ENCODE assay signal across 17 cellular contexts in the genomic region with DNA sequence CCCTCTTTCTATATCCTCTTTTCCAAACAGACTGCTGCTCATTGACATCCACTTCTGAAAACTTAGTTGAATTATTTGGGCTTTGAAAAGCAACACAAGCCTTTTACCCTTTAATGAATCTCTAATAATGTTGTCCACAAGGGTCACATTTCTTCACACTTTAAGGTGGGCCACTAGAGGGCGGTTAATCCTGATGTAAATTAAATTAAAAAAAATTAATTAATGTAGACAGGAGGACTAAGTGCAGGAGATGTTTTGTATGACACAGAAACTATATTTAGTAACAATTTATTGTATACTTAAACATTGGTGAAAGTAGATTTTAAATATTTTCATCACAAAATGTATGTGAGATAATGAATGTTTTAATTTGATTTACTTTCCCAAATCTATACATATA. TPM values are rescaled to one million over a fixed set of nuclear protein-coding genes. Genes with fewer than 3 reads are reported as not detected.
DNase-seq lines count a peak whose midpoint lies in the region; ATAC-seq and TF ChIP-seq lines count a peak whose summit lies in the region.
"Not testable (repeated sequence)": the region's sequence is repeated elsewhere in the genome, so short reads cannot be mapped to it uniquely, and the experiment has no call there.
"Had no signal": no experiment of that assay in that cellular context is flagged by ENCODE, and none has a peak within 500 bp of the region (broad histone marks: within the 10 kb centered on the region; RNA-seq: fewer than 3 reads in every experiment).

No MANE protein-coding gene starts in this region.

- H3K27me3 ChIP-seq in CD4-positive, CD25-positive, alpha-beta regulatory T cell (ENCODE audit: control insufficient read depth, insufficient read depth, low read length); GM23248 (replicated peaks; ENCODE audit: insufficient read depth); MM.1S (replicated peaks; ENCODE audit: insufficient read depth, low read length); PC-3 (ENCODE audit: low read length); kidney epithelial cell (ENCODE audit: control insufficient read depth, insufficient read depth, low read length): not testable (repeated sequence)

- not testable (repeated sequence) for H3K79me2 ChIP-seq in GM23248 (ENCODE audit: insufficient read depth); MM.1S (ENCODE audit: low read length); PC-3 (ENCODE audit: low read length)

- H3K4me3 Mint-ChIP-seq in CD4-positive, CD25-positive, alpha-beta regulatory T cell; activated CD8-positive, alpha-beta T cell treated with anti-CD3 and anti-CD28 coated beads for 36 hours: not testable (repeated sequence)

- H3K4me2 ChIP-seq in GM23248 (ENCODE audit: unreplicated experiment); MM.1S (ENCODE audit: low read depth, low read length); PC-3 (ENCODE audit: low read length): not testable (repeated sequence)

- not testable (repeated sequence) for H2AFZ ChIP-seq in GM23248; MM.1S (ENCODE audit: low read length); PC-3 (ENCODE audit: low read length)

- H3K9ac ChIP-seq in GM23248; MM.1S (ENCODE audit: low read length); PC-3 (ENCODE audit: low read length): not testable (repeated sequence)

- not testable (repeated sequence) for H3K4me1 ChIP-seq in CD4-positive, CD25-positive, alpha-beta regulatory T cell (ENCODE audit: control insufficient read depth, insufficient read depth, low read length, poor library complexity, severe bottlenecking); GM23248 (ENCODE audit: insufficient read depth); MM.1S (ENCODE audit: low read length); PC-3 (ENCODE audit: insufficient read depth, low read length)

- not testable (repeated sequence) for TF ChIP-seq CTCF in MM.1S (IDR thresholded peaks at IDR 0.05; ENCODE audit: low read length); PC-3 (conservative IDR thresholded peaks at IDR 0.05; ENCODE audit: low read depth, low read length); activated CD8-positive, alpha-beta T cell treated with anti-CD3 and anti-CD28 coated beads for 36 hours (IDR thresholded peaks at IDR 0.05); epithelial cell of esophagus (IDR thresholded peaks at IDR 0.05; ENCODE audit: insufficient read depth, low read depth, low read length, missing control alignments)
- peak; percentile 9 for TF ChIP-seq CTCF in kidney epithelial cell (IDR thresholded peaks at IDR 0.05; ENCODE audit: insufficient read depth, low read length, poor library complexity, severe bottlenecking)

- H3K27ac Mint-ChIP-seq in CD4-positive, CD25-positive, alpha-beta regulatory T cell; activated CD8-positive, alpha-beta T cell treated with anti-CD3 and anti-CD28 coated beads for 36 hours: not testable (repeated sequence)

- not testable (repeated sequence) for H3K27ac ChIP-seq in CD4-positive, CD25-positive, alpha-beta regulatory T cell (ENCODE audit: insufficient read depth, low read length, poor library complexity, severe bottlenecking); GM23248; MM.1S (ENCODE audit: low read length); PC-3 (ENCODE audit: low read length)

- H3K9me3 ChIP-seq in CD4-positive, CD25-positive, alpha-beta regulatory T cell (ENCODE audit: control insufficient read depth in 2 of 2, low read length in 2 of 2); GM23248 (ENCODE audit: low read depth); MM.1S (replicated peaks; ENCODE audit: insufficient read depth, low read length); PC-3 (ENCODE audit: low read length): not testable (repeated sequence)

- not testable (repeated sequence) for H3K36me3 Mint-ChIP-seq in CD4-positive, CD25-positive, alpha-beta regulatory T cell; activated CD8-positive, alpha-beta T cell treated with anti-CD3 and anti-CD28 coated beads for 36 hours (ENCODE audit: low read depth)

- not testable (repeated sequence) for H3F3A ChIP-seq in GM23248 (ENCODE audit: insufficient read depth); MM.1S (ENCODE audit: insufficient read depth, low read length); PC-3 (ENCODE audit: low read length, unreplicated experiment)

- not testable (repeated sequence) for H4K20me1 ChIP-seq in GM23248 (ENCODE audit: insufficient read depth); MM.1S (ENCODE audit: insufficient read depth, low read length); PC-3 (ENCODE audit: low read length)

- not testable (repeated sequence) for ATAC-seq in CD4-positive, CD25-positive, alpha-beta regulatory T cell (ENCODE audit: low read depth in 2 of 2); PC-3; activated CD8-positive, alpha-beta T cell treated with anti-CD3 and anti-CD28 coated beads for 36 hours

- 31% methylated on average over 1 of the region's 1 CpG for WGBS in GM23248 (ENCODE audit: low coverage in 1 of 2, low lambda C conversion rate in 2 of 2, missing lambda C conversion rate in 2 of 2), 2 experiments

- not testable (repeated sequence) for H3K4me3 ChIP-seq in CD4-positive, CD25-positive, alpha-beta regulatory T cell (ENCODE audit: low read depth, low read length); GM23248; MM.1S (ENCODE audit: low read length); PC-3 (ENCODE audit: low read length); epithelial cell of esophagus (ENCODE audit: low read length); kidney epithelial cell (ENCODE audit: low read depth, low read length)

- peak in 2 of 3 donors; percentile 4 to 6 for DNase-seq in CD4-positive, CD25-positive, alpha-beta regulatory T cell
- DNase-seq in GM23248, result peak; percentile 0
- DNase-seq in MM.1S, result peak; percentile 15
- DNase-seq in PC-3, result peak; percentile 9
- peak; percentile 9 for DNase-seq in activated CD8-positive, alpha-beta T cell treated with anti-CD3 and anti-CD28 coated beads for 36 hours
- DNase-seq in epithelial cell of esophagus (ENCODE audit: low read depth), result peak; percentile 6
- not testable (repeated sequence) for DNase-seq in kidney epithelial cell (ENCODE audit: low read depth)
- DNase-seq in stimulated activated CD4-positive, alpha-beta T cell treated with anti-CD3 and anti-CD28 coated beads, Interleukin-15, amount 100 ng/mL, for 24 hours, result peak; percentile 20

- not testable (repeated sequence) for H3K27me3 Mint-ChIP-seq in CD4-positive, CD25-positive, alpha-beta regulatory T cell; activated CD8-positive, alpha-beta T cell treated with anti-CD3 and anti-CD28 coated beads for 36 hours

- H3K9me2 ChIP-seq in GM23248 (ENCODE audit: insufficient read depth); MM.1S (replicated peaks; ENCODE audit: insufficient read depth, low read length); PC-3 (replicated peaks; ENCODE audit: low read length): not testable (repeated sequence)

- intact Hi-C loops in PC-3 (cut with micrococcal nuclease), result loop anchor here (10.0 kb wide), 2 partner anchors 178 to 758 kb away; no protein-coding TSS in a partner anchor
- intact Hi-C loops in activated CD8-positive, alpha-beta T cell treated with anti-CD3 and anti-CD28 coated beads for 36 hours (cut with micrococcal nuclease), result not testable (repeated sequence)

- not testable (repeated sequence) for H3K36me3 ChIP-seq in CD4-positive, CD25-positive, alpha-beta regulatory T cell (ENCODE audit: control insufficient read depth, insufficient read depth, low read length); GM23248 (ENCODE audit: low read depth); MM.1S (replicated peaks; ENCODE audit: insufficient read depth, low read length); PC-3 (ENCODE audit: low read depth, low read length); kidney epithelial cell (ENCODE audit: control insufficient read depth, insufficient read depth, low read length)

- CTCF ChIA-PET in PC-3 (lab: Charles Lee); activated CD8-positive, alpha-beta T cell treated with anti-CD3 and anti-CD28 coated beads for 36 hours (lab: Charles Lee): not testable (repeated sequence)

- not testable (repeated sequence) for BruUV-seq in PC-3 (replicated peaks; lab: Mats Ljungman, UMichigan)

- POLR2A ChIA-PET in PC-3 (lab: Charles Lee; ENCODE audit: unreplicated experiment); activated CD8-positive, alpha-beta T cell treated with anti-CD3 and anti-CD28 coated beads for 36 hours (lab: Charles Lee): not testable (repeated sequence)

- H3K9me3 Mint-ChIP-seq in CD4-positive, CD25-positive, alpha-beta regulatory T cell; activated CD8-positive, alpha-beta T cell treated with anti-CD3 and anti-CD28 coated beads for 36 hours: not testable (repeated sequence)

- in situ Hi-C loops in GM23248 (cut with MboI), result not testable (repeated sequence)

- not testable (repeated sequence) for H3K4me1 Mint-ChIP-seq in CD4-positive, CD25-positive, alpha-beta regulatory T cell; activated CD8-positive, alpha-beta T cell treated with anti-CD3 and anti-CD28 coated beads for 36 hours (ENCODE audit: low read depth)

RNA-seq across cellular contexts. Expression of a gene that starts 7.5 kb away (rescaled TPM):
- total RNA-seq in CD4-positive, CD25-positive, alpha-beta regulatory T cell, result not detected
- polyA plus RNA-seq in CD4-positive, CD25-positive, alpha-beta regulatory T cell, result not detected
- total RNA-seq in GM23248 (2014; rRNA removed; shearing (Covaris generic)), result not detected in 2 replicates
- polyA plus RNA-seq in GM23248 (2016; fragmentation: Nextera tagmentation; extraction: Ambion mirVana), result not detected in 2 replicates
- not detected in 2 replicates for total RNA-seq in PC-3 (2014; rRNA removed)
- total RNA-seq in activated CD8-positive, alpha-beta T cell treated with anti-CD3 and anti-CD28 coated beads for 36 hours, result not detected
- total RNA-seq in kidney epithelial cell, result not detected in 2 replicates
- total RNA-seq: activated naive CD8-positive, alpha-beta T cell treated with anti-CD3 and anti-CD28 coated beads for 36 hours; activated T-helper 17 cell treated with anti-CD3 and anti-CD28 coated beads, Interleukin-2, amount 50 U/mL, for 72 hours; fibroblast of lung; heart left ventricle; left lobe of liver; naive thymus-derived CD8-positive, alpha-beta T cell; Peyer's patch; urinary bladder had no signal
- polyA plus RNA-seq: AG04450; fibroblast of lung; heart left ventricle; naive thymus-derived CD8-positive, alpha-beta T cell had no signal
